ENCODE assay signal across 1 cellular context in genomic region chr19:30675086-30675485, GRCh38.
TF ChIP-seq lines count a peak whose summit lies in the region.

No MANE protein-coding gene starts in this region.

TF ChIP-seq in HepG2, 621 proteins besides CTCF, POLR2A, EP300 and RAD21 (continued from another document):
- 0 out of 2 replicates have a peak, but pooled peaks have one; percentile 42 for TF ChIP-seq PRDM10 (CRISPR knock-in tag; IDR thresholded peaks at IDR 0.05; ENCODE audit: low read depth)
- TF ChIP-seq ARID3A (IDR thresholded peaks at IDR 0.05; ENCODE audit: low read depth, low read length): no peak
- TF ChIP-seq MAFK (conservative IDR thresholded peaks at IDR 0.05 in 1 of 2, IDR thresholded peaks at IDR 0.05 in 1 of 2; ENCODE audit: low read length in 2 of 2): 0 out of 4 replicates have a peak, but pooled peaks of 1 of the 2 experiments have one; percentile 19
- TF ChIP-seq ATF4 (CRISPR knock-in tag; IDR thresholded peaks at IDR 0.05): peak in 1 of 2 experiments; percentile 90; a peak in 2 of 4 replicates
- peak; percentile 67; the same call in 1 of the 2 replicates for TF ChIP-seq FOXA3 (CRISPR knock-in tag; IDR thresholded peaks at IDR 0.05)
- peak; percentile 32; the same call in 1 of the 2 replicates for TF ChIP-seq ZNF331 (CRISPR knock-in tag; IDR thresholded peaks at IDR 0.05)
- TF ChIP-seq ZNF644 (CRISPR knock-in tag; IDR thresholded peaks at IDR 0.05; ENCODE audit: low read depth): peak; percentile 79; the same call in 1 of the 2 replicates
- TF ChIP-seq HNF4A (CRISPR knock-in tag; IDR thresholded peaks at IDR 0.05): peak; percentile 80
- peak; percentile 36; the same call in 1 of the 2 replicates for TF ChIP-seq FOXO1 (CRISPR knock-in tag; IDR thresholded peaks at IDR 0.05)
- TF ChIP-seq ZSCAN31 (CRISPR knock-in tag; IDR thresholded peaks at IDR 0.05; ENCODE audit: low read depth): no peak
